ENCODE assay signal across 20 cellular contexts in genomic region chr2:224059178-224059577, GRCh38.
"Had no signal": no experiment of that assay in that cellular context is flagged by ENCODE, and none has a peak within 500 bp of the region (broad histone marks: within the 10 kb centered on the region; RNA-seq: fewer than 3 reads in every experiment).

No MANE protein-coding gene starts in this region.

- H3K36me3 Mint-ChIP-seq: IgD-negative memory B cell had no signal

- ATAC-seq: K562 had no signal

- H3K9ac ChIP-seq: KMS-11, SK-N-SH had no signal

- H3K4me3 ChIP-seq: K562 had no signal

- DNase-seq: Kasumi-1, MM.1S, NCI-H1092 treated with DMSO at 0.1 percent for 48 hours, NCI-H1436, NCI-H187, NCI-H2029, NCI-H2081 treated with DMSO at 0.1 percent for 48 hours, NCI-H2171, NCI-H226, NCI-H446, NCI-H510A, NCI-H524 treated with DMSO at 0.1 percent for 48 hours, NCI-H774, RPMI8226, SHP77, SK-N-SH had no signal

- H3K4me2 ChIP-seq: KMS-11, SK-N-SH had no signal

- H3K9me3 ChIP-seq: SK-N-SH had no signal

- H3K4me3 Mint-ChIP-seq: IgD-negative memory B cell had no signal

- H3K27ac ChIP-seq: HL-60, KMS-11 had no signal

- H3K27ac Mint-ChIP-seq: IgD-negative memory B cell had no signal
